Comparison of ENCODE assay signal across 21 cellular contexts in genomic region chr3:159837725-159838124, GRCh38. TPM values are rescaled to one million over a fixed set of nuclear protein-coding genes. Genes with fewer than 3 reads are reported as not detected.
A peak's percentile ranks its signal among the peaks of the same experiment; 100 is the strongest.
DNase-seq lines count a peak whose midpoint lies in the region; ATAC-seq, FAIRE-seq and TF ChIP-seq lines count a peak whose summit lies in the region.
"Had no signal": no experiment of that assay in that cellular context is flagged by ENCODE, and none has a peak within 500 bp of the region (broad histone marks: within the 10 kb centered on the region; RNA-seq: fewer than 3 reads in every experiment).

No MANE protein-coding gene starts in this region.

- H3K4me2 ChIP-seq in IMR-90 (ENCODE audit: low read depth, low read length) (no peak overlapping the region), mammary epithelial cell (ENCODE audit: insufficient read depth, low read depth, low read length) (peak overlapping the region; percentile 22)

- peak overlapping the region; percentile 16; the same call in 1 of the 2 replicates for H2BK120ac ChIP-seq in IMR-90 (ENCODE audit: low read depth, low read length)

- in situ Hi-C loops in IMR-90 (cut with MboI; ENCODE audit: low sequenced_read_pairs) (no loop called here), mammary epithelial cell (cut with MboI; ENCODE audit: low sequenced_read_pairs in 2 of 2) (no loop called here)

- no peak overlapping the region for H2BK15ac ChIP-seq in IMR-90 (ENCODE audit: low read depth, low read length)

- ATAC-seq in IMR-90 (ENCODE audit: low read depth) (no peak), HG03175 (IDR thresholded peaks at IDR 0.05; ENCODE audit: unreplicated experiment) (no peak)
- ATAC-seq: HepG2; natural killer cell treated with Interleukin-12 subunit alpha and Interleukin-12 subunit beta and Interleukin-15 and Interleukin-18, amount 100 ng/mL, for 72 hours had no signal

- no peak overlapping the region for H3K23ac ChIP-seq in IMR-90 (ENCODE audit: low read depth, low read length)

- H2AK5ac ChIP-seq in IMR-90 (ENCODE audit: low read depth, low read length): peak overlapping the region; percentile 15

- dilution Hi-C loops in IMR-90 (cut with HindIII; ENCODE audit: low sequenced_read_pairs, unreplicated experiment) (no loop called here), mammary epithelial cell (cut with HindIII; ENCODE audit: low sequenced_read_pairs) (no loop called here)

- POLR2A ChIA-PET in IMR-90 (lab: Charles Lee; ENCODE audit: unreplicated experiment): no interaction called here

- TF ChIP-seq POLR2A in IMR-90 (IDR thresholded peaks at IDR 0.05; ENCODE audit: low read depth, low read length) (no peak), H54 (IDR thresholded peaks at IDR 0.05; ENCODE audit: low read depth, low read length) (no peak)

- intact Hi-C loops in IMR-90 (cut with micrococcal nuclease): no loop called here
- intact Hi-C loops in mammary epithelial cell (cut with micrococcal nuclease): no loop called here

- H2AK9ac ChIP-seq in IMR-90 (replicated peaks; ENCODE audit: low read depth, low read length, poor library complexity): no peak overlapping the region

- H4K8ac ChIP-seq in IMR-90 (ENCODE audit: low read depth in 2 of 2, low read length in 2 of 2): no peak overlapping the region

- H3K27me3 ChIP-seq in IMR-90 (ENCODE audit: control insufficient read depth, insufficient read depth, low read length) (no peaks in the 10 kb centered on the region), mammary epithelial cell (ENCODE audit: insufficient read depth, low read length) (no peaks in the 10 kb centered on the region), stomach smooth muscle (ENCODE audit: control insufficient read depth in 1 of 2, insufficient read depth in 2 of 2, low read length in 2 of 2) (no peaks in the 10 kb centered on the region)
- H3K27me3 ChIP-seq: brain microvascular endothelial cell, testis had no signal

- H3K27ac ChIP-seq in IMR-90 (ENCODE audit: insufficient read depth, low read length): no peak overlapping the region
- H3K27ac ChIP-seq in mammary epithelial cell (ENCODE audit: insufficient read depth, low read depth, low read length): peak overlapping the region; percentile 14
- H3K27ac ChIP-seq in stomach smooth muscle (ENCODE audit: low read length): peak overlapping the region; percentile 32
- H3K27ac ChIP-seq: brain microvascular endothelial cell, testis had no signal

- H2AFZ ChIP-seq in IMR-90 (replicated peaks; ENCODE audit: low read length, poor library complexity): no peak overlapping the region
- no peak overlapping the region for H2AFZ ChIP-seq in mammary epithelial cell (ENCODE audit: low read depth, low read length)

- TF ChIP-seq CTCF in IMR-90 (conservative IDR thresholded peaks at IDR 0.05; ENCODE audit: low read depth, low read length) (no peak), mammary epithelial cell (conservative IDR thresholded peaks at IDR 0.05 in 1 of 2, IDR thresholded peaks at IDR 0.05 in 1 of 2; ENCODE audit: extremely low read depth in 1 of 2, insufficient read depth in 1 of 2, low read depth in 1 of 2, low read length in 2 of 2) (no peak)

- no peak overlapping the region for H2BK5ac ChIP-seq in IMR-90 (ENCODE audit: low read depth, low read length, poor library complexity, severe bottlenecking)

- no CpG with 5 or more reads among the region's 3 CpGs for WGBS in IMR-90 (ENCODE audit: extremely low coverage in 2 of 2, insufficient read length in 1 of 2), 2 experiments
- WGBS in mammary epithelial cell (ENCODE audit: low coverage, missing lambda C conversion rate): 24% methylated on average over 3 of the region's 3 CpGs

- H3K4me3 ChIP-seq in IMR-90 (ENCODE audit: insufficient read depth, low read depth, low read length) (no peak overlapping the region), mammary epithelial cell (replicated peaks in 1 of 3; ENCODE audit: insufficient read depth in 1 of 3, low read depth in 2 of 3, low read length in 3 of 3) (no peak overlapping the region), stomach smooth muscle (ENCODE audit: low read length in 2 of 2) (no peak overlapping the region)
- H3K4me3 ChIP-seq: left lung, testis had no signal

- BruUV-seq in IMR-90 (replicated peaks; lab: Mats Ljungman, UMichigan) (no TSS peak), mammary epithelial cell (replicated peaks; lab: Mats Ljungman, UMichigan) (no TSS peak)

- no peak overlapping the region; the same call in 1 of the 2 replicates for H4K91ac ChIP-seq in IMR-90 (ENCODE audit: insufficient read depth, low read depth, low read length)

- peak overlapping the region; percentile 20 for H3K18ac ChIP-seq in IMR-90 (ENCODE audit: low read depth, low read length)

- H3K4me1 ChIP-seq in IMR-90 (ENCODE audit: control insufficient read depth, insufficient read depth, low read length) (peaks cover 19% of the 10 kb centered on the region), mammary epithelial cell (ENCODE audit: insufficient read depth, low read length) (peaks cover 45% of the 10 kb centered on the region), stomach smooth muscle (ENCODE audit: control insufficient read depth, insufficient read depth, low read length) (peaks cover 30% of the 10 kb centered on the region)

- peaks cover 93% of the 10 kb centered on the region for H3K79me2 ChIP-seq in mammary epithelial cell (ENCODE audit: insufficient read depth, low read length)

- no peak for DNase-seq in IMR-90
- peak; percentile 56 for DNase-seq in mammary epithelial cell
- DNase-seq in medulla oblongata (ENCODE audit: extremely low spot score): peak; percentile 33
- no peak for DNase-seq in GDM1 (lab: John Stamatoyannopoulos, UW)
- DNase-seq in amygdala (lab: John Stamatoyannopoulos, UW): no peak
- no peak for DNase-seq in H54 (ENCODE audit: insufficient read length, low spot score)
- DNase-seq: activated CD4-positive, alpha-beta T cell treated with anti-CD3 and anti-CD28 coated beads, Interleukin-2, amount 10 ng/mL, durations not matched to agents 7 days and 5 days; activated naive CD4-positive, alpha-beta T cell; brain microvascular endothelial cell; left lung; MM.1S; NCI-H187 treated with DMSO at 0.1 percent for 48 hours; T-helper 9 cell; testis had no signal

- peak overlapping the region; percentile 31; the same call in 1 of the 2 replicates for H3K14ac ChIP-seq in IMR-90 (replicated peaks; ENCODE audit: low read depth, low read length)

- H4K20me1 ChIP-seq in IMR-90 (ENCODE audit: insufficient read depth, low read length): peaks cover 25% of the 10 kb centered on the region; the same call in 1 of the 2 replicates
- no peaks in the 10 kb centered on the region for H4K20me1 ChIP-seq in mammary epithelial cell (ENCODE audit: insufficient read depth, low read length)

- H4K5ac ChIP-seq in IMR-90 (ENCODE audit: low read depth, low read length): no peak overlapping the region

- no peak overlapping the region for H3K56ac ChIP-seq in IMR-90 (ENCODE audit: extremely low read depth, insufficient read depth, low read length)

- H3K9ac ChIP-seq in IMR-90 (ENCODE audit: low read depth, low read length) (no peak overlapping the region), mammary epithelial cell (ENCODE audit: insufficient read depth, low read length) (no peak overlapping the region), stomach smooth muscle (ENCODE audit: low read length in 2 of 2) (no peak overlapping the region)

- H3K9me1 ChIP-seq in IMR-90 (ENCODE audit: insufficient read depth, low read length): peaks cover 6% of the 10 kb centered on the region; the same call in 1 of the 2 replicates

- CTCF ChIA-PET in IMR-90 (lab: Yijun Ruan, JAX): interaction anchor here (1.8 kb wide), 1 partner anchor 167 kb away, joined by 10 read pairs; no protein-coding TSS in a partner anchor
- CTCF ChIA-PET in mammary epithelial cell (lab: Charles Lee; ENCODE audit: low non-redundant PET): no interaction called here

- no peak overlapping the region for H2BK20ac ChIP-seq in IMR-90 (ENCODE audit: low read depth, low read length)

- FAIRE-seq in H54 (lab: Jason Lieb, UNC): no peak
- FAIRE-seq: G401.6, H1, HepG2 had no signal

- no peak for TF ChIP-seq RAD21 in IMR-90 (IDR thresholded peaks at IDR 0.05; ENCODE audit: low read length)

- no peaks in the 10 kb centered on the region for H3K9me3 ChIP-seq in IMR-90 (ENCODE audit: control insufficient read depth, insufficient read depth, low read length)
- no peaks in the 10 kb centered on the region for H3K9me3 ChIP-seq in mammary epithelial cell (replicated peaks; ENCODE audit: insufficient read depth, low read length)
- no peaks in the 10 kb centered on the region for H3K9me3 ChIP-seq in stomach smooth muscle (ENCODE audit: control insufficient read depth in 2 of 2, low read length in 2 of 2)
- H3K9me3 ChIP-seq: left lung, testis had no signal

- H3K36me3 ChIP-seq in IMR-90 (ENCODE audit: control insufficient read depth, insufficient read depth, low read length): no peaks in the 10 kb centered on the region
- no peaks in the 10 kb centered on the region for H3K36me3 ChIP-seq in mammary epithelial cell (ENCODE audit: insufficient read depth, low read length)
- no peaks in the 10 kb centered on the region for H3K36me3 ChIP-seq in stomach smooth muscle (ENCODE audit: control insufficient read depth in 2 of 2, insufficient read depth in 2 of 2, low read length in 2 of 2)
- H3K36me3 ChIP-seq: brain microvascular endothelial cell, left lung had no signal

- H3K79me1 ChIP-seq in IMR-90 (ENCODE audit: low read depth in 1 of 2, low read length in 2 of 2): peaks cover 24 to 69% of the 10 kb centered on the region in 2 experiments

- 0 out of 2 replicates have a peak overlapping the region, but pooled peaks have one; percentile 8 for H3K4ac ChIP-seq in IMR-90 (ENCODE audit: low read depth, low read length)

TF ChIP-seq in IMR-90, 13 proteins besides CTCF, POLR2A, EP300 and RAD21:
- TF ChIP-seq MXI1 (IDR thresholded peaks at IDR 0.05; ENCODE audit: borderline replicate concordance, low read depth, low read length) (no peak), CEBPB (IDR thresholded peaks at IDR 0.05; ENCODE audit: low read depth, low read length) (no peak), BHLHE40 (IDR thresholded peaks at IDR 0.05; ENCODE audit: low read depth, low read length) (no peak), NFE2L2 (IDR thresholded peaks at IDR 0.05; ENCODE audit: low read depth, low read length) (no peak), CHD1 (IDR thresholded peaks at IDR 0.05; ENCODE audit: low read depth, low read length) (no peak), SMC3 (IDR thresholded peaks at IDR 0.05; ENCODE audit: low read depth, low read length) (no peak)

RNA-seq across cellular contexts. Expression of gene SCHIP1, which starts 1.9 kb away (rescaled TPM):
- 5.0 and 5.4 TPM in 2 replicates for total RNA-seq in IMR-90 (2012; rRNA removed)
- 2.8 and 3.9 TPM in 2 replicates for polyA plus RNA-seq in IMR-90 (2012; rRNA removed)
- polyA plus RNA-seq in IMR-90 (2012; cell fraction: cytosol; rRNA removed): 0.21 and 0.57 TPM in 2 replicates
- 3.5 and 19.4 TPM in 2 replicates for polyA plus RNA-seq in IMR-90 (2012; cell fraction: nucleus; rRNA removed; ENCODE audit: low replicate concordance)
- 1 to 10 TPM; 5.4 to 8.5 TPM for total RNA-seq in mammary epithelial cell
- 5.7 TPM for polyA plus RNA-seq in mammary epithelial cell
- 1.2 TPM for polyA minus RNA-seq in mammary epithelial cell
- total RNA-seq: B cell; natural killer cell treated with Interleukin-12 subunit alpha and Interleukin-12 subunit beta and Interleukin-15 and Interleukin-18, amount 100 ng/mL, for 72 hours had no signal
- polyA plus RNA-seq: HepG2 had no signal

Comparison
In these comparisons a context has a peak if more than half of its experiments do, and no peak if none do; other contexts are left out.
1. DNase-seq: peak in mammary epithelial cell (single experiment) and medulla oblongata (single experiment); none in IMR-90 (single experiment), GDM1 (single experiment), amygdala (0 of 56) and H54 (single experiment).